Comparison of ENCODE assay signal across 8 cellular contexts in the genomic region with DNA sequence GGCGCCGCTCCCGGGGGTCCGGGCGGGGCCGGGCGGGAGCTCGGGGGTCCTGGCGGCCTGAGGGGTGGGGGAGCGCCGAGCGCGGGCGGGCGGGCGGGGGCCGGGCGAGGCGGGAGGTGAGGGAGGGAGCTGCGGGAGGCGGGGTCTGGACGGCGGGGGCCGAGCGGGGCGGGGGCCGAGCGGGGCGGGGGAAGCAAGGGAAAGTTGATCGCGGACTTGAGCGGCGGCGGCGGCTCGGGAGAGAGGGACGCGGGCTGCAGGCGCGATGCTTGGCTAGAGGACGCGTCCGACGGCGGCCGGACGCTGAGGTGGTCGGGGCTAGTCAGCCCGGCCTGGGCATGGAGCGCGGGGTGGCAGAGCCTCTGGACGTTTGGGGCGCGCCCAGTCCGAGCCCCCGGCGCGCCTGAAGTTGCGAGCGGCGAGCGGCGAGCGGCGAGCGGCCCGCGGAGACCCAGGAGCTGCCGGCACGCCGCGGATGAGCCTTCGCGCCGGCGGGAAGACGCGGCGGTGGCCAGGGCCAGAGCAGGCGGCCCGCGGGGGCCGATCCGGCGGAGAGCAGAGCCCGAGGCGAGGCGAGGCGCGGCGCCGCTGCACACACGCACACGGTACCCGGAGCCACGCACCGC. TPM values are rescaled to one million over a fixed set of nuclear protein-coding genes. Genes with fewer than 3 reads are reported as not detected.
DNase-seq lines count a peak whose midpoint lies in the region; ATAC-seq, FAIRE-seq and TF ChIP-seq lines count a peak whose summit lies in the region.

Gene CDH23 (plus strand): TSS at position 207 of the 626 bp plus-strand sequence. CDS start 42,912 bp downstream, outside the sequence.

- H3K27me3 ChIP-seq in CD8-positive, alpha-beta T cell (ENCODE audit: insufficient read depth, low read length): peaks cover 13% of the 10 kb centered on the region
- H3K27me3 ChIP-seq in K562 (ENCODE audit: control insufficient read depth in 2 of 2, insufficient read depth in 2 of 2, low read length in 2 of 2): peaks cover 69 to 91% of the 10 kb centered on the region in 2 experiments
- no peaks in the 10 kb centered on the region for H3K27me3 ChIP-seq in lung (ENCODE audit: control insufficient read depth, insufficient read depth)
- peaks cover 70% of the 10 kb centered on the region for H3K27me3 ChIP-seq in transverse colon

- no peak for FAIRE-seq in K562 (lab: Jason Lieb, UNC)

- no peaks in the 10 kb centered on the region for H3K9me1 ChIP-seq in K562 (ENCODE audit: control insufficient read depth, insufficient read depth, low read length)

- intact Hi-C loops in CD8-positive, alpha-beta T cell (cut with DNase I, micrococcal nuclease): no loop called here
- intact Hi-C loops in K562 (cut with micrococcal nuclease): loop anchor here (5.0 kb wide), 3 partner anchors 75 to 415 kb away; no protein-coding TSS in a partner anchor
- intact Hi-C loops in transverse colon (cut with DNase I; ENCODE audit: low total_unique reads): loop anchor here (10.0 kb wide), 1 partner anchor 308 kb away; no protein-coding TSS in a partner anchor

- peak within 1 kb of the TSS; percentile 26; the same call in 1 of the 2 replicates for H3K4me2 ChIP-seq in K562 (ENCODE audit: insufficient read depth, low read length)

- POLR2A ChIA-PET in CD8-positive, alpha-beta T cell (lab: Charles Lee): no interaction called here
- POLR2A ChIA-PET in K562 (lab: Yijun Ruan, JAX): interaction anchor here (0.6 kb wide), 1 partner anchor 38 kb away, joined by 4 read pairs; no protein-coding TSS in a partner anchor

- peak within 1 kb of the TSS; percentile 72 for H3K4me3 Mint-ChIP-seq in CD8-positive, alpha-beta T cell

- peak; percentile 14 for ATAC-seq in CD8-positive, alpha-beta T cell
- ATAC-seq in K562 (peak; percentile 42; the same call in 2 of the 3 replicates), lung (ENCODE audit: insufficient read depth, low FRiP score) (peak; percentile 35), GM19467 (IDR thresholded peaks at IDR 0.05; ENCODE audit: unreplicated experiment) (no peak), GM19324 (IDR thresholded peaks at IDR 0.05; ENCODE audit: low FRiP score, unreplicated experiment) (no peak)

- peaks cover 13% of the 10 kb centered on the region for H4K20me1 ChIP-seq in K562 (replicated peaks; ENCODE audit: control insufficient read depth, insufficient read depth, low read length)

- H3K36me3 Mint-ChIP-seq in CD8-positive, alpha-beta T cell: no peaks in the 10 kb centered on the region

- H3K27ac Mint-ChIP-seq in CD8-positive, alpha-beta T cell: no peak within 1 kb of the TSS

- H3K9me3 ChIP-seq in CD8-positive, alpha-beta T cell (ENCODE audit: low read length): no peaks in the 10 kb centered on the region
- no peaks in the 10 kb centered on the region for H3K9me3 ChIP-seq in K562 (replicated peaks; ENCODE audit: control insufficient read depth, insufficient read depth, low read depth, low read length)
- no peaks in the 10 kb centered on the region for H3K9me3 ChIP-seq in lung (ENCODE audit: control insufficient read depth in 2 of 2, insufficient read depth in 1 of 2, low read length in 1 of 2)
- no peaks in the 10 kb centered on the region for H3K9me3 ChIP-seq in transverse colon

- H3K4me1 ChIP-seq in CD8-positive, alpha-beta T cell (ENCODE audit: insufficient read depth, low read length): peaks cover 14% of the 10 kb centered on the region
- H3K4me1 ChIP-seq in K562 (replicated peaks in 1 of 2; ENCODE audit: control insufficient read depth in 2 of 2, insufficient read depth in 2 of 2, low read length in 2 of 2): peaks cover 0 to 20% of the 10 kb centered on the region in 2 experiments; a peak in 2 of 5 replicates
- peaks cover 0 to 10% of the 10 kb centered on the region in 2 donors for H3K4me1 ChIP-seq in lung (ENCODE audit: control insufficient read depth in 2 of 2, insufficient read depth in 2 of 2, low read length in 2 of 2)
- H3K4me1 ChIP-seq in transverse colon: peaks cover 10 to 19% (median 15%) of the 10 kb centered on the region in 4 donors

- TF ChIP-seq POLR2A in K562 (conservative IDR thresholded peaks at IDR 0.05) (no peak), transverse colon (IDR thresholded peaks at IDR 0.05) (no peak)

- TF ChIP-seq RAD21 in K562 (CRISPR knock-in tag; conservative IDR thresholded peaks at IDR 0.05 in 1 of 2, IDR thresholded peaks at IDR 0.05 in 1 of 2): no peak

- no TSS peak for BruUV-seq in K562 (replicated peaks; lab: Mats Ljungman, UMichigan)

- H3K4me3 ChIP-seq in CD8-positive, alpha-beta T cell (ENCODE audit: low read depth, low read length): peak within 1 kb of the TSS; percentile 39
- peak within 1 kb of the TSS; percentile 54 for H3K4me3 ChIP-seq in Jurkat, Clone E6-1 (ENCODE audit: low read length)
- H3K4me3 ChIP-seq in K562 (no peak within 1 kb of the TSS), lung (peak within 1 kb of the TSS; percentile 18), transverse colon (peak within 1 kb of the TSS; percentile 34 to 50 (median 47))

- H3K9me3 Mint-ChIP-seq in CD8-positive, alpha-beta T cell: no peaks in the 10 kb centered on the region

- H3K4me1 Mint-ChIP-seq in CD8-positive, alpha-beta T cell (ENCODE audit: low read depth): peaks cover 8% of the 10 kb centered on the region

- H3K36me3 ChIP-seq in CD8-positive, alpha-beta T cell (ENCODE audit: insufficient read depth, low read length): no peaks in the 10 kb centered on the region
- H3K36me3 ChIP-seq in K562 (ENCODE audit: control insufficient read depth, insufficient read depth, low read length) (no peaks in the 10 kb centered on the region), lung (ENCODE audit: control insufficient read depth in 2 of 2, insufficient read depth in 2 of 2, low read length in 2 of 2) (no peaks in the 10 kb centered on the region), transverse colon (no peaks in the 10 kb centered on the region)

- 0 out of 2 replicates have a peak within 1 kb of the TSS, but pooled peaks have one; percentile 48 for H2AFZ ChIP-seq in K562 (ENCODE audit: low read depth, low read length)

- no peak for TF ChIP-seq EP300 in K562 (IDR thresholded peaks at IDR 0.05; ENCODE audit: low read length)
- no peak for TF ChIP-seq EP300 in transverse colon (IDR thresholded peaks at IDR 0.05; ENCODE audit: low read depth)

- no peak for TF ChIP-seq CTCF in CD8-positive, alpha-beta T cell (IDR thresholded peaks at IDR 0.05)
- no peak for TF ChIP-seq CTCF in K562 (IDR thresholded peaks at IDR 0.05 in 2 of 3, conservative IDR thresholded peaks at IDR 0.05 in 1 of 3; ENCODE audit: insufficient read depth in 2 of 3, low read depth in 1 of 3, low read length in 3 of 3)
- no peak for TF ChIP-seq CTCF in lung (IDR thresholded peaks at IDR 0.05; ENCODE audit: control extremely low read depth, extremely low read depth)
- no peak for TF ChIP-seq CTCF in transverse colon (IDR thresholded peaks at IDR 0.05)

- peaks cover 52% of the 10 kb centered on the region for H3K27me3 Mint-ChIP-seq in CD8-positive, alpha-beta T cell (ENCODE audit: low read depth)

- CTCF ChIA-PET in CD8-positive, alpha-beta T cell (lab: Charles Lee): interaction anchor here (1.4 to 5.6 kb wide), 3 partner anchors 12 to 415 kb away, joined by 3 to 26 read pairs (median 8); no protein-coding TSS in a partner anchor
- CTCF ChIA-PET in K562 (lab: Yijun Ruan, JAX; ENCODE audit: low intra/inter-chr PET ratio): interaction anchor here (0.6 kb wide), 1 partner anchor 287 kb away, joined by 4 read pairs; no protein-coding TSS in a partner anchor

- peak in 1 of 7 experiments; percentile 36 for DNase-seq in CD8-positive, alpha-beta T cell
- no peak for DNase-seq in Jurkat, Clone E6-1 (ENCODE audit: low read depth, low spot score)
- DNase-seq in K562 (ENCODE audit: extremely low read depth in 1 of 4, low spot score in 3 of 4) (peak; percentile 36 to 80 (median 63)), lung (ENCODE audit: low spot score) (no peak), transverse colon (peak; percentile 38), H4 (ENCODE audit: low spot score) (no peak)

- 5% methylated on average over 4 of the region's 97 CpGs for WGBS in K562 (ENCODE audit: insufficient coverage, low coverage, missing lambda C conversion rate)
- WGBS in lung, 2 donors: 0 to 1% methylated on average over 36 to 97 of the region's 97 CpGs
- 1% methylated on average over 61 of the region's 97 CpGs; no CpG with 5 or more reads in 1 of the 2 donors for WGBS in transverse colon (ENCODE audit: low coverage in 1 of 2), 2 donors

- peak within 1 kb of the TSS in 1 of 2 experiments; percentile 43; a peak in 1 of 4 replicates for H3K9ac ChIP-seq in K562 (ENCODE audit: insufficient read depth in 1 of 2, low read depth in 2 of 2, low read length in 2 of 2)

- H3K27ac ChIP-seq in CD8-positive, alpha-beta T cell (ENCODE audit: low read depth, low read length): no peak within 1 kb of the TSS
- H3K27ac ChIP-seq in K562 (ENCODE audit: extremely low read depth, low read depth, low read length) (no peak within 1 kb of the TSS), lung (ENCODE audit: low read depth in 1 of 2, low read length in 1 of 2) (no peak within 1 kb of the TSS), transverse colon (peak within 1 kb of the TSS in 2 of 4 donors; percentile 21 to 53)

- in situ Hi-C loops in K562 (cut with MboI) (no loop called here), transverse colon (cut with MboI; ENCODE audit: low pct_ligation_motif_present in 1 of 4, low pct_unique_long_range_greater_than_20kb in 1 of 4, low sequenced_read_pairs in 3 of 4) (loop anchor here in 3 of 4 donors (25.0 kb wide), 3 partner anchors 165 to 415 kb away; partner anchors contain the start of gene C10orf105 (in 2 of the 3))

- no peaks in the 10 kb centered on the region for H3K79me2 ChIP-seq in K562 (ENCODE audit: control insufficient read depth, insufficient read depth, low read length)

RNA-seq across cellular contexts. Expression of gene CDH23, which starts in this region (rescaled TPM):
- total RNA-seq in CD8-positive, alpha-beta T cell: 10 to 100 TPM in 1 of 2 experiments, 1 to 10 TPM in 1; 8.7 to 10.1 TPM
- polyA plus RNA-seq in Jurkat, Clone E6-1 (2012; ENCODE audit: insufficient read depth, insufficient read length): 1.8 TPM
- total RNA-seq in K562 (2011; cell fraction: chromatin; rRNA removed; ENCODE audit: low replicate concordance): 0.32 and 1.6 TPM in 2 replicates
- total RNA-seq in K562 (2011; cell fraction: nucleolus; rRNA removed): 0.50 and 0.66 TPM in 2 replicates
- total RNA-seq in K562 (2011; cell fraction: nucleoplasm; rRNA removed): 0.22 and 0.84 TPM in 2 replicates
- 0.29 and 0.45 TPM in 2 replicates for total RNA-seq in K562 (2014; rRNA removed)
- 0.41 and 0.47 TPM in 2 replicates for total RNA-seq in K562 (2014; rRNA removed; fragmentation: Illumina TruSeq; extraction: Trizol)
- total RNA-seq in K562 (2015; rRNA removed; fragmentation: Illumina TruSeq; extraction: Trizol): 0.18 and 0.34 TPM in 2 replicates
- total RNA-seq in K562 (2021): 0.47 and 0.53 TPM in 2 replicates
- polyA plus RNA-seq in K562 (2011; rRNA removed): 0.15 and 0.71 TPM in 2 replicates
- polyA plus RNA-seq in K562 (2011; cell fraction: cytosol; rRNA removed): 0.12 and 1.1 TPM in 2 replicates
- 0.67 and 3.2 TPM in 2 replicates for polyA plus RNA-seq in K562 (2011; cell fraction: nucleus; rRNA removed)
- 0.42 and 0.94 TPM in 2 replicates for polyA plus RNA-seq in K562 (2012)
- 0.24 and 0.61 TPM in 2 replicates for polyA plus RNA-seq in K562 (2014; fragmentation: Illumina TruSeq; extraction: Trizol)
- polyA plus RNA-seq in K562 (2014; fragmentation: Nextera tagmentation; extraction: Ambion mirVana): under 1 TPM; 0.34 to 0.36 TPM
- polyA plus RNA-seq in K562 (2014; rRNA removed): 0.43 and 1.2 TPM in 2 replicates
- 0.42 TPM in 1 of 2 replicates, not detected in the other for polyA minus RNA-seq in K562 (2011; rRNA and poly(A)+ RNA removed)
- polyA minus RNA-seq in K562 (2011; cell fraction: cytosol; rRNA and poly(A)+ RNA removed): 0.95 TPM in 1 of 2 replicates, not detected in the other
- polyA minus RNA-seq in K562 (2011; cell fraction: nucleus; rRNA and poly(A)+ RNA removed): 0.44 and 0.54 TPM in 2 replicates
- 10 to 100 TPM in 1 of 2 donors, 1 to 10 TPM in 1; 6.8 to 29.5 TPM for total RNA-seq in lung
- 1 to 10 TPM; 4.5 to 5.2 TPM for polyA plus RNA-seq in lung
- total RNA-seq in transverse colon: 10 to 100 TPM in 1 of 4 donors, 1 to 10 TPM in 3; 2.9 to 16.1 (median 5.9) TPM
- 0.37 and 0.47 TPM in 2 replicates for total RNA-seq in H4 (2014; rRNA removed; shearing (Covaris generic))

Comparison
In these comparisons a context has a peak if more than half of its experiments do, and no peak if none do; other contexts are left out.
1. ATAC-seq: peak in CD8-positive, alpha-beta T cell (single experiment), K562 (single experiment) and lung (single experiment); none in GM19467 (single experiment) and GM19324 (single experiment).
2. DNase-seq: peak in K562 (4 of 4) and transverse colon (single experiment); none in Jurkat, Clone E6-1 (single experiment), lung (single experiment) and H4 (single experiment).
3. intact Hi-C loops: an anchor here in K562 (5.0 kb wide) and transverse colon (10.0 kb wide); none called in CD8-positive, alpha-beta T cell.